In genomic region chr2:178193823-178194599, GRCh38 we compare ENCODE assay signal across 1 cellular context.
TF ChIP-seq lines count a peak whose summit lies in the region.

Gene OSBPL6, plus strand, starts transcription at chr2:178194512. Its CDS starts 111,673 bp downstream, at chr2:178306185.

TF ChIP-seq in HepG2, 621 proteins besides CTCF, POLR2A, EP300 and RAD21 (continued from another document and continues in another):
- no peak for TF ChIP-seq ZBTB4 (CRISPR knock-in tag; IDR thresholded peaks at IDR 0.05; ENCODE audit: borderline replicate concordance)
- TF ChIP-seq MLLT10 (CRISPR knock-in tag; IDR thresholded peaks at IDR 0.05), result no peak
- no peak for TF ChIP-seq GABPA (IDR thresholded peaks at IDR 0.05; ENCODE audit: low read depth, low read length)
- no peak for TF ChIP-seq GABPA (CRISPR knock-in tag; IDR thresholded peaks at IDR 0.05; ENCODE audit: low read depth)
- 0 out of 2 replicates have a peak, but pooled peaks have one; percentile 5 for TF ChIP-seq ZMYM4 (CRISPR knock-in tag; IDR thresholded peaks at IDR 0.05)
- no peak for TF ChIP-seq ZBTB7B (CRISPR knock-in tag; IDR thresholded peaks at IDR 0.05)
- TF ChIP-seq, protein P1, sequence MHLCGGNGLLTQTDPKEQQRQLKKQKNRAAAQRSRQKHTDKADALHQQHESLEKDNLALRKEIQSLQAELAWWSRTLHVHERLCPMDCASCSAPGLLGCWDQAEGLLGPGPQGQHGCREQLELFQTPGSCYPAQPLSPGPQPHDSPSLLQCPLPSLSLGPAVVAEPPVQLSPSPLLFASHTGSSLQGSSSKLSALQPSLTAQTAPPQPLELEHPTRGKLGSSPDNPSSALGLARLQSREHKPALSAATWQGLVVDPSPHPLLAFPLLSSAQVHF (CRISPR knock-in tag; IDR thresholded peaks at IDR 0.05), result peak; percentile 17; the same call in 1 of the 2 replicates
- TF ChIP-seq, protein P2, sequence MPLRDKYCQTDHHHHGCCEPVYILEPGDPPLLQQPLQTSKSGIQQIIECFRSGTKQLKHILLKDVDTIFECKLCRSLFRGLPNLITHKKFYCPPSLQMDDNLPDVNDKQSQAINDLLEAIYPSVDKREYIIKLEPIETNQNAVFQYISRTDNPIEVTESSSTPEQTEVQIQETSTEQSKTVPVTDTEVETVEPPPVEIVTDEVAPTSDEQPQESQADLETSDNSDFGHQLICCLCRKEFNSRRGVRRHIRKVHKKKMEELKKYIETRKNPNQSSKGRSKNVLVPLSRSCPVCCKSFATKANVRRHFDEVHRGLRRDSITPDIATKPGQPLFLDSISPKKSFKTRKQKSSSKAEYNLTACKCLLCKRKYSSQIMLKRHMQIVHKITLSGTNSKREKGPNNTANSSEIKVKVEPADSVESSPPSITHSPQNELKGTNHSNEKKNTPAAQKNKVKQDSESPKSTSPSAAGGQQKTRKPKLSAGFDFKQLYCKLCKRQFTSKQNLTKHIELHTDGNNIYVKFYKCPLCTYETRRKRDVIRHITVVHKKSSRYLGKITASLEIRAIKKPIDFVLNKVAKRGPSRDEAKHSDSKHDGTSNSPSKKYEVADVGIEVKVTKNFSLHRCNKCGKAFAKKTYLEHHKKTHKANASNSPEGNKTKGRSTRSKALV (CRISPR knock-in tag; IDR thresholded peaks at IDR 0.05), result peak; percentile 93
- 0 out of 2 replicates have a peak, but pooled peaks have one; percentile 14 for TF ChIP-seq NFIB (CRISPR knock-in tag; IDR thresholded peaks at IDR 0.05; ENCODE audit: borderline replicate concordance)
- TF ChIP-seq HOXA5 (CRISPR knock-in tag; IDR thresholded peaks at IDR 0.05), result no peak
- 0 out of 2 replicates have a peak, but pooled peaks have one; percentile 37 for TF ChIP-seq HOXA9 (CRISPR knock-in tag; IDR thresholded peaks at IDR 0.05; ENCODE audit: borderline replicate concordance)
- no peak for TF ChIP-seq MED1 (CRISPR knock-in tag; IDR thresholded peaks at IDR 0.05)
- no peak for TF ChIP-seq POLR2G (IDR thresholded peaks at IDR 0.05; ENCODE audit: low read depth, low read length)
- TF ChIP-seq HOXA3 (CRISPR knock-in tag; IDR thresholded peaks at IDR 0.05), result peak; percentile 36; the same call in 1 of the 2 replicates
- TF ChIP-seq, protein P3, sequence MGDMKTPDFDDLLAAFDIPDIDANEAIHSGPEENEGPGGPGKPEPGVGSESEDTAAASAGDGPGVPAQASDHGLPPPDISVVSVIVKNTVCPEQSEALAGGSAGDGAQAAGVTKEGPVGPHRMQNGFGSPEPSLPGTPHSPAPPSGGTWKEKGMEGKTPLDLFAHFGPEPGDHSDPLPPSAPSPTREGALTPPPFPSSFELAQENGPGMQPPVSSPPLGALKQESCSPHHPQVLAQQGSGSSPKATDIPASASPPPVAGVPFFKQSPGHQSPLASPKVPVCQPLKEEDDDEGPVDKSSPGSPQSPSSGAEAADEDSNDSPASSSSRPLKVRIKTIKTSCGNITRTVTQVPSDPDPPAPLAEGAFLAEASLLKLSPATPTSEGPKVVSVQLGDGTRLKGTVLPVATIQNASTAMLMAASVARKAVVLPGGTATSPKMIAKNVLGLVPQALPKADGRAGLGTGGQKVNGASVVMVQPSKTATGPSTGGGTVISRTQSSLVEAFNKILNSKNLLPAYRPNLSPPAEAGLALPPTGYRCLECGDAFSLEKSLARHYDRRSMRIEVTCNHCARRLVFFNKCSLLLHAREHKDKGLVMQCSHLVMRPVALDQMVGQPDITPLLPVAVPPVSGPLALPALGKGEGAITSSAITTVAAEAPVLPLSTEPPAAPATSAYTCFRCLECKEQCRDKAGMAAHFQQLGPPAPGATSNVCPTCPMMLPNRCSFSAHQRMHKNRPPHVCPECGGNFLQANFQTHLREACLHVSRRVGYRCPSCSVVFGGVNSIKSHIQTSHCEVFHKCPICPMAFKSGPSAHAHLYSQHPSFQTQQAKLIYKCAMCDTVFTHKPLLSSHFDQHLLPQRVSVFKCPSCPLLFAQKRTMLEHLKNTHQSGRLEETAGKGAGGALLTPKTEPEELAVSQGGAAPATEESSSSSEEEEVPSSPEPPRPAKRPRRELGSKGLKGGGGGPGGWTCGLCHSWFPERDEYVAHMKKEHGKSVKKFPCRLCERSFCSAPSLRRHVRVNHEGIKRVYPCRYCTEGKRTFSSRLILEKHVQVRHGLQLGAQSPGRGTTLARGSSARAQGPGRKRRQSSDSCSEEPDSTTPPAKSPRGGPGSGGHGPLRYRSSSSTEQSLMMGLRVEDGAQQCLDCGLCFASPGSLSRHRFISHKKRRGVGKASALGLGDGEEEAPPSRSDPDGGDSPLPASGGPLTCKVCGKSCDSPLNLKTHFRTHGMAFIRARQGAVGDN (CRISPR knock-in tag; IDR thresholded peaks at IDR 0.05), result peak; percentile 24; the same call in 1 of the 2 replicates
- TF ChIP-seq FOSL2 (CRISPR knock-in tag; IDR thresholded peaks at IDR 0.05), result no peak
- TF ChIP-seq, protein P4, sequence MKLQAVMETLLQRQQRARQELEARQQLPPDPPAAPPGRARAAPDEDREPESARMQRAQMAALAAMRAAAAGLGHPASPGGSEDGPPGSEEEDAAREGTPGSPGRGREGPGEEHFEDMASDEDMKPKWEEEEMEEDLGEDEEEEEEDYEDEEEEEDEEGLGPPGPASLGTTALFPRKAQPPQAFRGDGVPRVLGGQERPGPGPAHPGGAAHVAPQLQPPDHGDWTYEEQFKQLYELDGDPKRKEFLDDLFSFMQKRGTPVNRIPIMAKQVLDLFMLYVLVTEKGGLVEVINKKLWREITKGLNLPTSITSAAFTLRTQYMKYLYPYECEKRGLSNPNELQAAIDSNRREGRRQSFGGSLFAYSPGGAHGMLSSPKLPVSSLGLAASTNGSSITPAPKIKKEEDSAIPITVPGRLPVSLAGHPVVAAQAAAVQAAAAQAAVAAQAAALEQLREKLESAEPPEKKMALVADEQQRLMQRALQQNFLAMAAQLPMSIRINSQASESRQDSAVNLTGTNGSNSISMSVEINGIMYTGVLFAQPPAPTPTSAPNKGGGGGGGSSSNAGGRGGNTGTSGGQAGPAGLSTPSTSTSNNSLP (IDR thresholded peaks at IDR 0.05; ENCODE audit: low read depth, low read length), result 0 out of 2 replicates have a peak, but pooled peaks have one; percentile 5
- no peak for TF ChIP-seq RORA (CRISPR knock-in tag; IDR thresholded peaks at IDR 0.05)
- TF ChIP-seq SIN3B (IDR thresholded peaks at IDR 0.05; ENCODE audit: low read length), result no peak
- TF ChIP-seq TP53 (CRISPR knock-in tag; conservative IDR thresholded peaks at IDR 0.05), result no peak
- TF ChIP-seq ZNF20 (CRISPR knock-in tag; IDR thresholded peaks at IDR 0.05), result no peak
- TF ChIP-seq FOXO4 (CRISPR knock-in tag; conservative IDR thresholded peaks at IDR 0.05), result no peak
- TF ChIP-seq, protein P5, sequence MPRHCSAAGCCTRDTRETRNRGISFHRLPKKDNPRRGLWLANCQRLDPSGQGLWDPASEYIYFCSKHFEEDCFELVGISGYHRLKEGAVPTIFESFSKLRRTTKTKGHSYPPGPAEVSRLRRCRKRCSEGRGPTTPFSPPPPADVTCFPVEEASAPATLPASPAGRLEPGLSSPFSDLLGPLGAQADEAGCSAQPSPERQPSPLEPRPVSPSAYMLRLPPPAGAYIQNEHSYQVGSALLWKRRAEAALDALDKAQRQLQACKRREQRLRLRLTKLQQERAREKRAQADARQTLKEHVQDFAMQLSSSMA (CRISPR knock-in tag; IDR thresholded peaks at IDR 0.05), result peak; percentile 49; the same call in 1 of the 2 replicates
- no peak for TF ChIP-seq MATR3 (CRISPR knock-in tag; IDR thresholded peaks at IDR 0.05)
- peak; percentile 11 for TF ChIP-seq POGZ (CRISPR knock-in tag; IDR thresholded peaks at IDR 0.05)
- TF ChIP-seq MTF2 (CRISPR knock-in tag; IDR thresholded peaks at IDR 0.05; ENCODE audit: borderline replicate concordance), result peak; percentile 85
- no peak for TF ChIP-seq FOSL1 (CRISPR knock-in tag; IDR thresholded peaks at IDR 0.05; ENCODE audit: borderline replicate concordance)
- TF ChIP-seq ZNF230 (CRISPR knock-in tag; IDR thresholded peaks at IDR 0.05), result no peak
- TF ChIP-seq ZNF263 (CRISPR knock-in tag; IDR thresholded peaks at IDR 0.05), result peak; percentile 65; the same call in 1 of the 2 replicates
- TF ChIP-seq REL (CRISPR knock-in tag; conservative IDR thresholded peaks at IDR 0.05), result peak; percentile 77; the same call in 1 of the 2 replicates
- TF ChIP-seq ZNF672 (CRISPR knock-in tag; IDR thresholded peaks at IDR 0.05), result 0 out of 2 replicates have a peak, but pooled peaks have one; percentile 25
- no peak for TF ChIP-seq RBAK (CRISPR knock-in tag; IDR thresholded peaks at IDR 0.05)
- 0 out of 2 replicates have a peak, but pooled peaks have one; percentile 30 for TF ChIP-seq SNAI1 (CRISPR knock-in tag; IDR thresholded peaks at IDR 0.05; ENCODE audit: borderline replicate concordance)
- TF ChIP-seq ZNF556 (CRISPR knock-in tag; IDR thresholded peaks at IDR 0.05; ENCODE audit: borderline replicate concordance), result 0 out of 2 replicates have a peak, but pooled peaks have one; percentile 22
- TF ChIP-seq ATF7-NPFF (CRISPR knock-in tag; IDR thresholded peaks at IDR 0.05; ENCODE audit: low read depth), result peak; percentile 78; the same call in 1 of the 2 replicates
- TF ChIP-seq ZNF446 (CRISPR knock-in tag; IDR thresholded peaks at IDR 0.05), result peak; percentile 72
- no peak for TF ChIP-seq AGO1 (IDR thresholded peaks at IDR 0.05; ENCODE audit: low read depth, low read length, poor library complexity, severe bottlenecking)
- TF ChIP-seq, protein P6, sequence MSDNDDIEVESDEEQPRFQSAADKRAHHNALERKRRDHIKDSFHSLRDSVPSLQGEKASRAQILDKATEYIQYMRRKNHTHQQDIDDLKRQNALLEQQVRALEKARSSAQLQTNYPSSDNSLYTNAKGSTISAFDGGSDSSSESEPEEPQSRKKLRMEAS (IDR thresholded peaks at IDR 0.05), result 0 out of 2 replicates have a peak, but pooled peaks have one; percentile 47
- TF ChIP-seq TCF12 (IDR thresholded peaks at IDR 0.05), result no peak
- TF ChIP-seq TCF12 (CRISPR knock-in tag; IDR thresholded peaks at IDR 0.05), result 0 out of 2 replicates have a peak, but pooled peaks have one; percentile 7
- TF ChIP-seq JUN (CRISPR knock-in tag; IDR thresholded peaks at IDR 0.05), result no peak
- TF ChIP-seq HMG20B (CRISPR knock-in tag; conservative IDR thresholded peaks at IDR 0.05), result no peak
- no peak for TF ChIP-seq ZKSCAN5 (CRISPR knock-in tag; IDR thresholded peaks at IDR 0.05)
- TF ChIP-seq, protein P7, sequence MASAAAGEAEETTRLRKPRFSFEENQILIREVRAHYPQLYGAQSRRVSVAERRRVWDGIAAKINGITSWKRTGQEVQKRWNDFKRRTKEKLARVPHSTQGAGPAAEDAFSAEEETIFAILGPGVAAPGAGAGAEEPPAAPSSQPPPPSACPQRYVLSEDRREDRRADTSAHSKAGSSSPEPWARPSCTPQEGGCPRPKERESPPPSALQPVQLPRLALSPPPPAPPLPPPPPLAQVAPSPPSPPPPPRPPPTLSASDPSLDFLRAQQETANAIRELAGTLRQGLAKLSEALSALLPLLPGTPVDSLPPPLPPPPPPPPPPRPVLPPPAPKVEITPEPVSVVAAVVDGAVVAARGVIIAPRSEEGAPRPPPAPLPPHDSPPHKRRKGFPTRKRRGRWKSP (CRISPR knock-in tag; IDR thresholded peaks at IDR 0.05), result 0 out of 2 replicates have a peak, but pooled peaks have one; percentile 5
- TF ChIP-seq SALL2 (CRISPR knock-in tag; IDR thresholded peaks at IDR 0.05), result no peak
- TF ChIP-seq ZNF816 (CRISPR knock-in tag; IDR thresholded peaks at IDR 0.05; ENCODE audit: borderline replicate concordance), result 0 out of 2 replicates have a peak, but pooled peaks have one; percentile 55
- no peak for TF ChIP-seq SP1 (IDR thresholded peaks at IDR 0.05)
- TF ChIP-seq SP1 (CRISPR knock-in tag; IDR thresholded peaks at IDR 0.05), result 0 out of 2 replicates have a peak, but pooled peaks have one; percentile 45
- peak; percentile 82 for TF ChIP-seq HNRNPLL (IDR thresholded peaks at IDR 0.05; ENCODE audit: low read depth, low read length, poor library complexity, severe bottlenecking)
- no peak for TF ChIP-seq ZNF337 (CRISPR knock-in tag; IDR thresholded peaks at IDR 0.05; ENCODE audit: borderline replicate concordance, low read depth)
- 0 out of 2 replicates have a peak, but pooled peaks have one; percentile 16 for TF ChIP-seq ZNF562 (CRISPR knock-in tag; IDR thresholded peaks at IDR 0.05; ENCODE audit: borderline replicate concordance)
